14 cellular contexts compared by ENCODE assay signal in genomic region chr1:153730468-153730988, GRCh38. TPM values are rescaled to one million over a fixed set of nuclear protein-coding genes. Genes with fewer than 3 reads are reported as not detected.
DNase-seq lines count a peak whose midpoint lies in the region; ATAC-seq and TF ChIP-seq lines count a peak whose summit lies in the region.
"Had no signal": no experiment of that assay in that cellular context is flagged by ENCODE, and none has a peak within 500 bp of the region (broad histone marks: within the 10 kb centered on the region; RNA-seq: fewer than 3 reads in every experiment).

No MANE protein-coding gene starts in this region.

- H3K4me1 Mint-ChIP-seq in activated B cell treated with CpG ODN at 0.5 μM for 24 hours, result peaks cover 61% of the 10 kb centered on the region

- ATAC-seq in heart right ventricle (no peak), left ventricle myocardium superior (no peak), activated B cell treated with CpG ODN at 0.5 μM for 24 hours (ENCODE audit: low read depth) (no peak), upper lobe of right lung (no peak), GM21367 (IDR thresholded peaks at IDR 0.05; ENCODE audit: unreplicated experiment) (no peak)
- ATAC-seq: foreskin keratinocyte, sciatic nerve had no signal

- intact Hi-C loops in heart right ventricle (cut with DNase I), result loop anchor here in 1 of 10 donors (2.0 kb wide), 1 partner anchor 18 kb away; no protein-coding TSS in a partner anchor
- intact Hi-C loops in left ventricle myocardium superior (cut with micrococcal nuclease), result no loop called here
- intact Hi-C loops in activated B cell treated with CpG ODN at 0.5 μM for 24 hours (cut with micrococcal nuclease), result no loop called here
- intact Hi-C loops in upper lobe of right lung (cut with DNase I), result no loop called here

- H3K27ac Mint-ChIP-seq in activated B cell treated with CpG ODN at 0.5 μM for 24 hours, result peak overlapping the region; percentile 53

- H3K4me3 Mint-ChIP-seq in activated B cell treated with CpG ODN at 0.5 μM for 24 hours, result peak overlapping the region; percentile 52

- no peak for TF ChIP-seq CTCF in heart right ventricle (IDR thresholded peaks at IDR 0.05)
- no peak for TF ChIP-seq CTCF in activated B cell treated with CpG ODN at 0.5 μM for 24 hours (IDR thresholded peaks at IDR 0.05)
- no peak for TF ChIP-seq CTCF in upper lobe of right lung (IDR thresholded peaks at IDR 0.05)

- CTCF ChIA-PET in activated B cell treated with CpG ODN at 0.5 μM for 24 hours (lab: Charles Lee), result no interaction called here

- H3K36me3 ChIP-seq in heart right ventricle (peaks cover 0 to 11% (median 0%) of the 10 kb centered on the region in 9 donors), muscle layer of duodenum (ENCODE audit: control insufficient read depth in 1 of 2, insufficient read depth in 2 of 2, low read length in 2 of 2) (peaks cover 3 to 6% of the 10 kb centered on the region in 2 donors), upper lobe of right lung (no peaks in the 10 kb centered on the region)

- H3K27me3 Mint-ChIP-seq in activated B cell treated with CpG ODN at 0.5 μM for 24 hours, result no peaks in the 10 kb centered on the region

- H3K4me1 ChIP-seq in heart right ventricle (peaks cover 0 to 53% (median 34%) of the 10 kb centered on the region in 9 donors), muscle layer of duodenum (ENCODE audit: control insufficient read depth in 1 of 2, insufficient read depth in 2 of 2, low read length in 2 of 2) (peaks cover 0 to 34% of the 10 kb centered on the region in 2 donors), upper lobe of right lung (peaks cover 28% of the 10 kb centered on the region)

- no peaks in the 10 kb centered on the region for H3K27me3 ChIP-seq in heart right ventricle
- no peaks in the 10 kb centered on the region for H3K27me3 ChIP-seq in muscle layer of duodenum (ENCODE audit: low read depth, low read length)
- no peaks in the 10 kb centered on the region for H3K27me3 ChIP-seq in upper lobe of right lung
- H3K27me3 ChIP-seq: foreskin keratinocyte, MG63 had no signal

- H3K27ac ChIP-seq in heart right ventricle (peak overlapping the region in 9 of 10 donors; percentile 8 to 100 (median 99)), muscle layer of duodenum (ENCODE audit: low read length) (peak overlapping the region; percentile 52), upper lobe of right lung (peak overlapping the region; percentile 24)
- H3K27ac ChIP-seq: C4-2B, foreskin keratinocyte had no signal

- H3K4me3 ChIP-seq in heart right ventricle (no peak overlapping the region), muscle layer of duodenum (ENCODE audit: low read depth in 1 of 2, low read length in 2 of 2) (no peak overlapping the region), upper lobe of right lung (no peak overlapping the region)
- H3K4me3 ChIP-seq: MG63 had no signal

- 54 to 59% methylated on average over 5 of the region's 5 CpGs for WGBS in heart right ventricle, 2 donors

- POLR2A ChIA-PET in activated B cell treated with CpG ODN at 0.5 μM for 24 hours (lab: Charles Lee), result interaction anchor here (0.5 to 2.2 kb wide), 5 partner anchors 11 to 260 kb away, joined by 3 to 7 read pairs (median 5); partner anchors contain the start of gene RPS27

- no peaks in the 10 kb centered on the region for H3K9me3 Mint-ChIP-seq in activated B cell treated with CpG ODN at 0.5 μM for 24 hours

- H3K9me3 ChIP-seq in heart right ventricle (no peaks in the 10 kb centered on the region), muscle layer of duodenum (ENCODE audit: control insufficient read depth in 1 of 2, low read length in 2 of 2) (no peaks in the 10 kb centered on the region), upper lobe of right lung (no peaks in the 10 kb centered on the region)
- H3K9me3 ChIP-seq: MG63 had no signal

- peaks cover 33% of the 10 kb centered on the region for H3K36me3 Mint-ChIP-seq in activated B cell treated with CpG ODN at 0.5 μM for 24 hours (ENCODE audit: low read depth)

- DNase-seq in heart right ventricle (no peak), left ventricle myocardium superior (no peak), activated B cell treated with CpG ODN at 0.5 μM for 24 hours (no peak), upper lobe of right lung (no peak), SW480 (ENCODE audit: low spot score) (no peak), GF-D8 (lab: John Stamatoyannopoulos, UW) (no peak)
- DNase-seq: foreskin keratinocyte, mesendoderm, MG63 had no signal

RNA-seq across cellular contexts. Expression of gene INTS3, which starts 2.7 kb away (rescaled TPM):
- 10 to 100 TPM; 25.4 to 32.8 (median 31.1) TPM for total RNA-seq in heart right ventricle
- polyA plus RNA-seq in heart right ventricle, result 10 to 100 TPM; 30.8 to 46.1 TPM
- total RNA-seq in left ventricle myocardium superior, result 35.5 TPM
- 81.1 and 88.6 TPM in 2 replicates for total RNA-seq in activated B cell treated with CpG ODN at 0.5 μM for 24 hours
- total RNA-seq in upper lobe of right lung, result 72.3 TPM

RNA-seq across cellular contexts. Expression of gene SLC27A3, which starts 44.7 kb away (rescaled TPM):
- 10 to 100 TPM in 2 of 10 donors, 1 to 10 TPM in 8; 5.9 to 16.0 (median 8.9) TPM for total RNA-seq in heart right ventricle
- polyA plus RNA-seq in heart right ventricle, result 10 to 100 TPM; 26.7 to 43.8 TPM
- total RNA-seq in left ventricle myocardium superior, result 9.8 TPM
- total RNA-seq in activated B cell treated with CpG ODN at 0.5 μM for 24 hours, result 7.8 and 12.6 TPM in 2 replicates
- 105 TPM for total RNA-seq in upper lobe of right lung

RNA-seq across cellular contexts. Expression of gene NPR1, which starts 52.0 kb away (rescaled TPM):
- total RNA-seq in heart right ventricle, result 10 to 100 TPM in 6 of 10 donors, 1 to 10 TPM in 4; 8.0 to 24.3 (median 10.4) TPM
- polyA plus RNA-seq in heart right ventricle, result 10 to 100 TPM; 24.3 to 29.0 TPM
- total RNA-seq in left ventricle myocardium superior, result 10.5 TPM
- total RNA-seq in activated B cell treated with CpG ODN at 0.5 μM for 24 hours, result 0.59 and 0.82 TPM in 2 replicates
- 69.4 TPM for total RNA-seq in upper lobe of right lung
- total RNA-seq: foreskin keratinocyte, SK-MEL-5 had no signal
- polyA plus RNA-seq: foreskin keratinocyte had no signal

RNA-seq across cellular contexts. Expression of gene ILF2, which starts 59.7 kb away (rescaled TPM):
- total RNA-seq in heart right ventricle (10 to 100 TPM; 61.1 to 87.3 (median 70.8) TPM), left ventricle myocardium superior (56.9 TPM), activated B cell treated with CpG ODN at 0.5 μM for 24 hours (182 and 191 TPM in 2 replicates), upper lobe of right lung (86.1 TPM)
- 100 to 1,000 TPM in 1 of 2 donors, 10 to 100 TPM in 1; 17.3 to 114 TPM for polyA plus RNA-seq in heart right ventricle

Comparison
In these comparisons a context has a peak if more than half of its experiments do, and no peak if none do; other contexts are left out.
1. H3K27ac ChIP-seq: peak in every context shown above with its lines; median percentile 99 in heart right ventricle; 52 in muscle layer of duodenum; 24 in upper lobe of right lung.